8 cellular contexts compared by ENCODE assay signal in genomic region chr19:55253842-55254624, GRCh38. TPM values are rescaled to one million over a fixed set of nuclear protein-coding genes. Genes with fewer than 3 reads are reported as not detected.
DNase-seq lines count a peak whose midpoint lies in the region; ATAC-seq, FAIRE-seq and TF ChIP-seq lines count a peak whose summit lies in the region.

No MANE protein-coding gene starts in this region.

- POLR2A ChIA-PET in CD4-positive, alpha-beta T cell (lab: Charles Lee), result interaction anchor here (0.6 to 5.2 kb wide), 22 partner anchors 10 to 1065 kb away, joined by 3 to 52 read pairs (median 4); partner anchors contain the start of genes FIZ1, HSPBP1, ISOC2 and KMT5C
- POLR2A ChIA-PET in endothelial cell of umbilical vein (lab: Charles Lee), result no interaction called here

- peak overlapping the region; percentile 67 for H3K4me2 ChIP-seq in endothelial cell of umbilical vein (ENCODE audit: insufficient read depth, low read length)

- peak; percentile 36 to 70 (median 57) for DNase-seq in CD4-positive, alpha-beta T cell
- DNase-seq in NAMALWA (ENCODE audit: low spot score), result peak; percentile 96
- DNase-seq in activated CD4-positive, alpha-beta T cell treated with anti-CD3 and anti-CD28 coated beads, Interleukin-2, amount 10 ng/mL, durations not matched to agents 24 days and 14 days, result peak; percentile 89
- peak; percentile 25 for DNase-seq in endothelial cell of umbilical vein (ENCODE audit: low read depth, low spot score)
- DNase-seq in stimulated activated CD8-positive, alpha-beta memory T cell treated with anti-CD3 and anti-CD28 coated beads, Interleukin-12 subunit alpha, Interleukin-12 subunit beta, amount 100 ng/mL, for 24 hours (ENCODE audit: extremely low read depth), result peak; percentile 8
- no peak for DNase-seq in foreskin melanocyte

- no peaks in the 10 kb centered on the region for H4K20me1 ChIP-seq in endothelial cell of umbilical vein (replicated peaks; ENCODE audit: control insufficient read depth, extremely low read depth, insufficient read depth, low read length)

- peak overlapping the region; percentile 96 for H3K27ac Mint-ChIP-seq in CD4-positive, alpha-beta T cell
- peak overlapping the region; percentile 96 for H3K27ac Mint-ChIP-seq in activated CD4-positive, alpha-beta T cell treated with anti-CD3 and anti-CD28 coated beads, Interleukin-2, amount 10 ng/mL, durations not matched to agents 24 days and 14 days

- H3K9me1 ChIP-seq in endothelial cell of umbilical vein (replicated peaks; ENCODE audit: control insufficient read depth, extremely low read depth, insufficient read depth, low read length), result no peaks in the 10 kb centered on the region

- dilution Hi-C loops in endothelial cell of umbilical vein (cut with MboI; ENCODE audit: extremely low pct_ligation_motif_present, low sequenced_read_pairs), result no loop called here

- no peak for TF ChIP-seq CTCF in CD4-positive, alpha-beta T cell (IDR thresholded peaks at IDR 0.05)
- TF ChIP-seq CTCF in endothelial cell of umbilical vein (IDR thresholded peaks at IDR 0.05; ENCODE audit: extremely low read depth in 1 of 2, insufficient read depth in 1 of 2, low read depth in 1 of 2, low read length in 2 of 2), result no peak

- peak; percentile 87 for FAIRE-seq in endothelial cell of umbilical vein (lab: Jason Lieb, UNC)

- intact Hi-C loops in CD4-positive, alpha-beta T cell (cut with DNase I, micrococcal nuclease), result loop anchor here (5.0 to 10.0 kb wide), 5 partner anchors 37 to 381 kb away; partner anchors contain the start of genes ZNF524 (in 1 of the 2) and ZNF865 (in 1 of the 2)
- intact Hi-C loops in activated CD4-positive, alpha-beta T cell treated with anti-CD3 and anti-CD28 coated beads, Interleukin-2, amount 10 ng/mL, durations not matched to agents 24 days and 14 days (cut with micrococcal nuclease), result loop anchor here (10.0 kb wide), 3 partner anchors 401 to 1049 kb away; partner anchors contain the start of genes LENG9, RPS9 and U2AF2
- intact Hi-C loops in endothelial cell of umbilical vein (cut with micrococcal nuclease), result loop anchor here (10.0 kb wide), 1 partner anchor 351 kb away; the partner anchor contains the start of genes ZNF524 and ZNF865

- CTCF ChIA-PET in CD4-positive, alpha-beta T cell (lab: Charles Lee), result interaction anchor here (0.9 to 1.4 kb wide), 5 partner anchors 11 to 250 kb away, joined by 3 to 9 read pairs (median 5); partner anchors contain the start of genes HSPBP1 and TMEM238
- CTCF ChIA-PET in endothelial cell of umbilical vein (lab: Charles Lee), result interaction anchor here (0.9 to 1.5 kb wide), 6 partner anchors 26 to 113 kb away, joined by 3 to 5 read pairs (median 4); partner anchors contain the start of gene HSPBP1

- no peaks in the 10 kb centered on the region for H3K9me3 ChIP-seq in CD4-positive, alpha-beta T cell (ENCODE audit: control insufficient read depth, low read length)
- H3K9me3 ChIP-seq in endothelial cell of umbilical vein (replicated peaks; ENCODE audit: control insufficient read depth, insufficient read depth, low read length), result no peaks in the 10 kb centered on the region

- no peak for TF ChIP-seq POLR2A in endothelial cell of umbilical vein (IDR thresholded peaks at IDR 0.05; ENCODE audit: low read depth, low read length)

- peaks cover 72% of the 10 kb centered on the region for H3K4me1 Mint-ChIP-seq in CD4-positive, alpha-beta T cell (ENCODE audit: low read depth)
- H3K4me1 Mint-ChIP-seq in activated CD4-positive, alpha-beta T cell treated with anti-CD3 and anti-CD28 coated beads, Interleukin-2, amount 10 ng/mL, durations not matched to agents 24 days and 14 days, result peaks cover 62% of the 10 kb centered on the region

- peak overlapping the region; percentile 91 for H3K27ac ChIP-seq in CD4-positive, alpha-beta T cell (ENCODE audit: low read depth, low read length)
- H3K27ac ChIP-seq in endothelial cell of umbilical vein (ENCODE audit: insufficient read depth, low read depth, low read length), result peak overlapping the region; percentile 28

- H3K36me3 ChIP-seq in endothelial cell of umbilical vein (ENCODE audit: control insufficient read depth in 2 of 2, extremely low read depth in 1 of 2, insufficient read depth in 2 of 2, low read length in 2 of 2), result no peaks in the 10 kb centered on the region

- H3K4me3 ChIP-seq in endothelial cell of umbilical vein (replicated peaks in 1 of 3; ENCODE audit: insufficient read depth in 1 of 3, low read depth in 1 of 3, low read length in 3 of 3), result peak overlapping the region in 1 of 3 experiments; percentile 37

- no TSS peak for BruUV-seq in endothelial cell of umbilical vein (replicated peaks; lab: Mats Ljungman, UMichigan)

- no peaks in the 10 kb centered on the region for H3K9me3 Mint-ChIP-seq in CD4-positive, alpha-beta T cell
- H3K9me3 Mint-ChIP-seq in activated CD4-positive, alpha-beta T cell treated with anti-CD3 and anti-CD28 coated beads, Interleukin-2, amount 10 ng/mL, durations not matched to agents 24 days and 14 days, result no peaks in the 10 kb centered on the region

- H3K27me3 Mint-ChIP-seq in CD4-positive, alpha-beta T cell, result no peaks in the 10 kb centered on the region
- no peaks in the 10 kb centered on the region for H3K27me3 Mint-ChIP-seq in activated CD4-positive, alpha-beta T cell treated with anti-CD3 and anti-CD28 coated beads, Interleukin-2, amount 10 ng/mL, durations not matched to agents 24 days and 14 days

- H2AFZ ChIP-seq in endothelial cell of umbilical vein (ENCODE audit: low read depth, low read length), result no peak overlapping the region

- H3K9ac ChIP-seq in endothelial cell of umbilical vein (replicated peaks; ENCODE audit: extremely low read depth, insufficient read depth, low read length), result no peak overlapping the region

- peak; percentile 45 for ATAC-seq in CD4-positive, alpha-beta T cell (ENCODE audit: poor library complexity)
- ATAC-seq in GM19397 (IDR thresholded peaks at IDR 0.05; ENCODE audit: unreplicated experiment) (peak; percentile 42), HG03521 (IDR thresholded peaks at IDR 0.05; ENCODE audit: unreplicated experiment) (no peak)

- H3K4me1 ChIP-seq in endothelial cell of umbilical vein (ENCODE audit: control insufficient read depth, extremely low read depth, insufficient read depth, low read length), result peaks cover 59% of the 10 kb centered on the region

- H3K4me3 Mint-ChIP-seq in CD4-positive, alpha-beta T cell, result peak overlapping the region; percentile 91
- H3K4me3 Mint-ChIP-seq in activated CD4-positive, alpha-beta T cell treated with anti-CD3 and anti-CD28 coated beads, Interleukin-2, amount 10 ng/mL, durations not matched to agents 24 days and 14 days, result peak overlapping the region; percentile 96

- peaks cover 60% of the 10 kb centered on the region for H3K36me3 Mint-ChIP-seq in CD4-positive, alpha-beta T cell (ENCODE audit: low read depth)
- H3K36me3 Mint-ChIP-seq in activated CD4-positive, alpha-beta T cell treated with anti-CD3 and anti-CD28 coated beads, Interleukin-2, amount 10 ng/mL, durations not matched to agents 24 days and 14 days (ENCODE audit: low read depth), result peaks cover 43% of the 10 kb centered on the region

- H3K27me3 ChIP-seq in CD4-positive, alpha-beta T cell (ENCODE audit: control insufficient read depth, insufficient read depth, low read length), result no peaks in the 10 kb centered on the region
- no peaks in the 10 kb centered on the region for H3K27me3 ChIP-seq in endothelial cell of umbilical vein (ENCODE audit: control insufficient read depth in 2 of 2, insufficient read depth in 2 of 2, low read length in 2 of 2)

- peaks cover 91% of the 10 kb centered on the region for H3K79me2 ChIP-seq in endothelial cell of umbilical vein (ENCODE audit: control insufficient read depth, insufficient read depth, low read length)

RNA-seq across cellular contexts. Expression of gene PPP6R1, which starts 4.8 kb away (rescaled TPM):
- 100 to 1,000 TPM; 172 to 182 TPM for total RNA-seq in CD4-positive, alpha-beta T cell
- 196 and 216 TPM in 2 replicates for total RNA-seq in activated CD4-positive, alpha-beta T cell treated with anti-CD3 and anti-CD28 coated beads, Interleukin-2, amount 10 ng/mL, durations not matched to agents 24 days and 14 days
- 68.3 and 71.8 TPM in 2 replicates for total RNA-seq in endothelial cell of umbilical vein
- polyA plus RNA-seq in endothelial cell of umbilical vein, result 35.7 and 36.0 TPM in 2 replicates
- polyA plus RNA-seq in endothelial cell of umbilical vein (2011; cell fraction: cytosol; rRNA removed), result 39.7 and 44.5 TPM in 2 replicates
- polyA plus RNA-seq in endothelial cell of umbilical vein (2011; cell fraction: nucleus; rRNA removed), result 90.6 and 94.5 TPM in 2 replicates
- 44.4 and 44.9 TPM in 2 replicates for polyA plus RNA-seq in endothelial cell of umbilical vein (2012)
- polyA minus RNA-seq in endothelial cell of umbilical vein, result 45.2 and 59.6 TPM in 2 replicates
- 69.8 TPM for polyA minus RNA-seq in endothelial cell of umbilical vein (2011; cell fraction: cytosol; rRNA and poly(A)+ RNA removed)
- 35.9 and 45.7 TPM in 2 replicates for polyA minus RNA-seq in endothelial cell of umbilical vein (2011; cell fraction: nucleus; rRNA and poly(A)+ RNA removed)

RNA-seq across cellular contexts. Expression of gene TMEM86B, which starts 25.5 kb away (rescaled TPM):
- total RNA-seq in CD4-positive, alpha-beta T cell, result 10 to 100 TPM; 11.7 to 11.8 TPM
- total RNA-seq in activated CD4-positive, alpha-beta T cell treated with anti-CD3 and anti-CD28 coated beads, Interleukin-2, amount 10 ng/mL, durations not matched to agents 24 days and 14 days, result 6.8 and 7.7 TPM in 2 replicates
- 4.1 and 5.4 TPM in 2 replicates for total RNA-seq in endothelial cell of umbilical vein
- 4.5 and 5.8 TPM in 2 replicates for polyA plus RNA-seq in endothelial cell of umbilical vein
- polyA plus RNA-seq in endothelial cell of umbilical vein (2011; cell fraction: cytosol; rRNA removed), result 1.1 and 1.8 TPM in 2 replicates
- polyA plus RNA-seq in endothelial cell of umbilical vein (2011; cell fraction: nucleus; rRNA removed), result 15.0 and 15.9 TPM in 2 replicates
- polyA plus RNA-seq in endothelial cell of umbilical vein (2012), result 2.2 and 3.2 TPM in 2 replicates
- polyA minus RNA-seq in endothelial cell of umbilical vein, result 1.6 and 2.3 TPM in 2 replicates
- not detected for polyA minus RNA-seq in endothelial cell of umbilical vein (2011; cell fraction: cytosol; rRNA and poly(A)+ RNA removed)
- polyA minus RNA-seq in endothelial cell of umbilical vein (2011; cell fraction: nucleus; rRNA and poly(A)+ RNA removed), result 3.6 and 6.4 TPM in 2 replicates

RNA-seq across cellular contexts. Expression of gene HSPBP1, which starts 25.9 kb away (rescaled TPM):
- total RNA-seq in CD4-positive, alpha-beta T cell, result 10 to 100 TPM; 14.3 to 15.1 TPM
- 63.9 and 68.3 TPM in 2 replicates for total RNA-seq in activated CD4-positive, alpha-beta T cell treated with anti-CD3 and anti-CD28 coated beads, Interleukin-2, amount 10 ng/mL, durations not matched to agents 24 days and 14 days
- total RNA-seq in endothelial cell of umbilical vein, result 30.4 and 38.5 TPM in 2 replicates
- 47.5 and 60.3 TPM in 2 replicates for polyA plus RNA-seq in endothelial cell of umbilical vein
- polyA plus RNA-seq in endothelial cell of umbilical vein (2011; cell fraction: cytosol; rRNA removed), result 31.7 and 39.6 TPM in 2 replicates
- 19.7 and 21.0 TPM in 2 replicates for polyA plus RNA-seq in endothelial cell of umbilical vein (2011; cell fraction: nucleus; rRNA removed)
- polyA plus RNA-seq in endothelial cell of umbilical vein (2012), result 25.6 and 29.3 TPM in 2 replicates
- polyA minus RNA-seq in endothelial cell of umbilical vein, result 12.3 and 15.4 TPM in 2 replicates
- polyA minus RNA-seq in endothelial cell of umbilical vein (2011; cell fraction: cytosol; rRNA and poly(A)+ RNA removed), result 54.4 TPM
- 5.7 and 7.6 TPM in 2 replicates for polyA minus RNA-seq in endothelial cell of umbilical vein (2011; cell fraction: nucleus; rRNA and poly(A)+ RNA removed)

RNA-seq across cellular contexts. Expression of gene BRSK1, which starts 29.8 kb away (rescaled TPM):
- total RNA-seq in CD4-positive, alpha-beta T cell, result 1 to 10 TPM; 2.6 to 2.7 TPM
- total RNA-seq in activated CD4-positive, alpha-beta T cell treated with anti-CD3 and anti-CD28 coated beads, Interleukin-2, amount 10 ng/mL, durations not matched to agents 24 days and 14 days, result 5.9 and 7.9 TPM in 2 replicates
- 0.44 and 0.46 TPM in 2 replicates for total RNA-seq in endothelial cell of umbilical vein
- polyA plus RNA-seq in endothelial cell of umbilical vein, result 0.33 and 0.68 TPM in 2 replicates
- polyA plus RNA-seq in endothelial cell of umbilical vein (2011; cell fraction: cytosol; rRNA removed), result 0.15 and 0.17 TPM in 2 replicates
- 1.0 and 1.4 TPM in 2 replicates for polyA plus RNA-seq in endothelial cell of umbilical vein (2011; cell fraction: nucleus; rRNA removed)
- polyA plus RNA-seq in endothelial cell of umbilical vein (2012), result 0.94 and 1.2 TPM in 2 replicates
- 1.2 TPM in 1 of 2 replicates, not detected in the other for polyA minus RNA-seq in endothelial cell of umbilical vein
- 0.82 TPM for polyA minus RNA-seq in endothelial cell of umbilical vein (2011; cell fraction: cytosol; rRNA and poly(A)+ RNA removed)
- not detected in 2 replicates for polyA minus RNA-seq in endothelial cell of umbilical vein (2011; cell fraction: nucleus; rRNA and poly(A)+ RNA removed)

RNA-seq across cellular contexts. Expression of gene PTPRH, which starts 44.7 kb away (rescaled TPM):
- not detected for total RNA-seq in CD4-positive, alpha-beta T cell
- not detected in 2 replicates for total RNA-seq in activated CD4-positive, alpha-beta T cell treated with anti-CD3 and anti-CD28 coated beads, Interleukin-2, amount 10 ng/mL, durations not matched to agents 24 days and 14 days
- total RNA-seq in endothelial cell of umbilical vein, result 0.51 and 1.00 TPM in 2 replicates
- 0.10 and 0.14 TPM in 2 replicates for polyA plus RNA-seq in endothelial cell of umbilical vein
- 0.14 and 0.18 TPM in 2 replicates for polyA plus RNA-seq in endothelial cell of umbilical vein (2011; cell fraction: cytosol; rRNA removed)
- 0.38 and 0.55 TPM in 2 replicates for polyA plus RNA-seq in endothelial cell of umbilical vein (2011; cell fraction: nucleus; rRNA removed)
- polyA plus RNA-seq in endothelial cell of umbilical vein (2012), result 1.9 and 2.6 TPM in 2 replicates
- polyA minus RNA-seq in endothelial cell of umbilical vein, result 2.1 TPM in 2 replicates
- 2.5 TPM for polyA minus RNA-seq in endothelial cell of umbilical vein (2011; cell fraction: cytosol; rRNA and poly(A)+ RNA removed)
- polyA minus RNA-seq in endothelial cell of umbilical vein (2011; cell fraction: nucleus; rRNA and poly(A)+ RNA removed), result 0.19 TPM in 1 of 2 replicates, not detected in the other
